32 cellular contexts compared by ENCODE assay signal in the genomic region with DNA sequence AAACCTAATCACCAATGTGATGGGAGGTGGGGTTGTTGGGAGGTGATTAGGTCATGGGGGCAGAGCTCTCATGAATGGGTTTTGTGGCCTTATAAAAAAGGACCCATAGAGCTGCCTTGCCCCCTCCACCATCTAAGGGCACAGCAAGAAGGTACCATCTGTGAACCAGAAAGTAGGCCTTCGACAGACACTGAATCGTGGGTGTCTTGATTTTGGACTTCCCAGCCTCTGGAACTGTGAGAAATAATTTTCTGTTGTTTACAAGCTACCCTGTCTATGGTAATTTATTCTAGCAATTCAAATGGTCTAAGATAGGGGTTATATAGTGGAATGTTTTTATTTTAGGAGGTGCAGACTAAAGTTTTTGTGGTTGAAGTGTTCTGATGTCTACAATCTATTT. TPM values are rescaled to one million over a fixed set of nuclear protein-coding genes. Genes with fewer than 3 reads are reported as not detected.
"Had no signal": no experiment of that assay in that cellular context is flagged by ENCODE, and none has a peak within 500 bp of the region (broad histone marks: within the 10 kb centered on the region; RNA-seq: fewer than 3 reads in every experiment).

No MANE protein-coding gene starts in this region.

- H3K4me3 ChIP-seq: stomach, suprapubic skin, testis, thoracic aorta, thyroid gland, tibial artery, tibial nerve, transverse colon, upper lobe of left lung, upper lobe of right lung, uterus, vagina had no signal

- H3K27me3 Mint-ChIP-seq: type B pancreatic cell had no signal

- H3K36me3 Mint-ChIP-seq: stimulated activated effector memory CD8-positive, alpha-beta T cell treated with anti-CD3 and anti-CD28 coated beads, Interleukin-12 subunit alpha, Interleukin-12 subunit beta, amount 100 ng/mL, for 72 hours; type B pancreatic cell had no signal

- H3K9me3 Mint-ChIP-seq: stimulated activated effector memory CD8-positive, alpha-beta T cell treated with anti-CD3 and anti-CD28 coated beads, Interleukin-12 subunit alpha, Interleukin-12 subunit beta, amount 100 ng/mL, for 72 hours; stimulated activated naive CD8-positive, alpha-beta T cell treated with anti-CD3 and anti-CD28 coated beads, Interleukin-15, amount 100 ng/mL, for 72 hours; stimulated activated naive CD8-positive, alpha-beta T cell treated with anti-CD3 and anti-CD28 coated beads, Interleukin-15, Interleukin-2, amounts not matched to agents 100 ng/mL and 50 ng/mL, for 24 hours had no signal

- H3K9me3 ChIP-seq: stomach, suprapubic skin, testis, thoracic aorta, thyroid gland, transverse colon, upper lobe of left lung, upper lobe of right lung, uterus, vagina had no signal

- H3K27ac Mint-ChIP-seq: stimulated activated effector memory CD8-positive, alpha-beta T cell treated with anti-CD3 and anti-CD28 coated beads, Interleukin-12 subunit alpha, Interleukin-12 subunit beta, amount 100 ng/mL, for 72 hours; stimulated activated memory B cell treated with anti-CD40 and anti-IgM and Interleukin-4, amounts not matched to agents 10 μg/mL and 1 μg/mL and 100 μg/mL, for 72 hours; stimulated activated naive B cell treated with anti-CD40 and anti-IgM and Interleukin-4, amounts not matched to agents 10 μg/mL and 1 μg/mL and 100 μg/mL, for 72 hours; stimulated activated naive CD8-positive, alpha-beta T cell treated with anti-CD3 and anti-CD28 coated beads, Interleukin-15, amount 100 ng/mL, for 72 hours; stimulated activated naive CD8-positive, alpha-beta T cell treated with anti-CD3 and anti-CD28 coated beads, Interleukin-15, Interleukin-2, amounts not matched to agents 100 ng/mL and 50 ng/mL, for 24 hours; type B pancreatic cell had no signal

- H3K27ac ChIP-seq: stomach, suprapubic skin, testis, thoracic aorta, thyroid gland, tibial artery, tibial nerve, transverse colon, upper lobe of left lung, upper lobe of right lung, uterus, vagina had no signal

- DNase-seq: stimulated activated CD4-positive, alpha-beta T cell treated with anti-CD3 and anti-CD28 coated beads, Interleukin-2, amount 100 ng/mL, for 48 hours; stimulated activated CD4-positive, alpha-beta T cell treated with anti-CD3 and anti-CD28 coated beads, Interleukin-4, amount 100 ng/mL, for 1 hour; stimulated activated CD4-positive, alpha-beta T cell treated with anti-CD3 and anti-CD28 coated beads, Interleukin-4, amount 100 ng/mL, for 24 hours; stimulated activated CD4-positive, alpha-beta T cell treated with anti-CD3 and anti-CD28 coated beads, Interleukin-4, amount 100 ng/mL, for 4 hours; stimulated activated CD8-positive, alpha-beta memory T cell treated with anti-CD3 and anti-CD28 coated beads, Interleukin-4, amount 100 ng/mL, for 48 hours; stimulated activated naive B cell treated with anti-CD40 and anti-IgM and Interleukin-4, amounts not matched to agents 10 μg/mL and 1 μg/mL and 100 μg/mL, for 72 hours; stimulated activated naive CD4-positive, alpha-beta T cell; stimulated activated naive CD4-positive, alpha-beta T cell treated with Interleukin-2 at 50 U/mL for 16 hours; stimulated activated naive CD8-positive, alpha-beta T cell treated with anti-CD3 and anti-CD28 coated beads, Interleukin-15, amount 100 ng/mL, for 72 hours; stimulated activated naive CD8-positive, alpha-beta T cell treated with anti-CD3 and anti-CD28 coated beads, Interleukin-15, Interleukin-2, amounts not matched to agents 100 U/mL and 50 U/mL, for 24 hours; stomach; substantia nigra; testis; thyroid gland; tibial artery; transverse colon; trophoblast cell; upper lobe of left lung; upper lobe of right lung; uterus had no signal

- H3K4me1 Mint-ChIP-seq: stimulated activated effector memory CD8-positive, alpha-beta T cell treated with anti-CD3 and anti-CD28 coated beads, Interleukin-12 subunit alpha, Interleukin-12 subunit beta, amount 100 ng/mL, for 72 hours; stimulated activated memory B cell treated with anti-CD40 and anti-IgM and Interleukin-4, amounts not matched to agents 10 μg/mL and 1 μg/mL and 100 μg/mL, for 72 hours; stimulated activated naive B cell treated with anti-CD40 and anti-IgM and Interleukin-4, amounts not matched to agents 10 μg/mL and 1 μg/mL and 100 μg/mL, for 72 hours; stimulated activated naive CD8-positive, alpha-beta T cell treated with anti-CD3 and anti-CD28 coated beads, Interleukin-15, amount 100 ng/mL, for 72 hours had no signal

- H3K36me3 ChIP-seq: stomach, suprapubic skin, thoracic aorta, thyroid gland, tibial artery, tibial nerve, transverse colon, upper lobe of left lung, upper lobe of right lung, uterus, vagina had no signal

- ATAC-seq: stimulated activated effector memory CD8-positive, alpha-beta T cell treated with anti-CD3 and anti-CD28 coated beads, Interleukin-12 subunit alpha, Interleukin-12 subunit beta, amount 100 ng/mL, for 72 hours; stimulated activated memory B cell treated with anti-CD40 and anti-IgM and Interleukin-4, amounts not matched to agents 10 μg/mL and 1 μg/mL and 100 μg/mL, for 72 hours; stimulated activated naive B cell treated with anti-CD40 and anti-IgM and Interleukin-4, amounts not matched to agents 10 μg/mL and 1 μg/mL and 100 μg/mL, for 72 hours; stimulated activated naive CD8-positive, alpha-beta T cell treated with anti-CD3 and anti-CD28 coated beads, Interleukin-15, amount 100 ng/mL, for 72 hours; stimulated activated naive CD8-positive, alpha-beta T cell treated with anti-CD3 and anti-CD28 coated beads, Interleukin-15, Interleukin-2, amounts not matched to agents 100 U/mL and 50 U/mL, for 24 hours; upper lobe of right lung had no signal

- H3K27me3 ChIP-seq: stomach, suprapubic skin, testis, thyroid gland, tibial artery, tibial nerve, upper lobe of left lung, upper lobe of right lung, uterus, vagina had no signal

- FAIRE-seq: urothelium cell line had no signal

- H3K4me1 ChIP-seq: suprapubic skin, testis, thyroid gland, tibial artery, tibial nerve, transverse colon, upper lobe of left lung, upper lobe of right lung, uterus, vagina had no signal

- H3K4me3 Mint-ChIP-seq: stimulated activated effector memory CD8-positive, alpha-beta T cell treated with anti-CD3 and anti-CD28 coated beads, Interleukin-12 subunit alpha, Interleukin-12 subunit beta, amount 100 ng/mL, for 72 hours; stimulated activated memory B cell treated with anti-CD40 and anti-IgM and Interleukin-4, amounts not matched to agents 10 μg/mL and 1 μg/mL and 100 μg/mL, for 72 hours; stimulated activated naive B cell treated with anti-CD40 and anti-IgM and Interleukin-4, amounts not matched to agents 10 μg/mL and 1 μg/mL and 100 μg/mL, for 72 hours; stimulated activated naive CD8-positive, alpha-beta T cell treated with anti-CD3 and anti-CD28 coated beads, Interleukin-15, amount 100 ng/mL, for 72 hours; stimulated activated naive CD8-positive, alpha-beta T cell treated with anti-CD3 and anti-CD28 coated beads, Interleukin-15, Interleukin-2, amounts not matched to agents 100 ng/mL and 50 ng/mL, for 24 hours; type B pancreatic cell had no signal

RNA-seq across cellular contexts. Expression of a gene that starts 7.9 kb away (rescaled TPM):
- total RNA-seq: stomach, subcutaneous adipose tissue, suprapubic skin, temporal lobe, testis, thoracic aorta, thyroid gland, tibial nerve, upper lobe of left lung, upper lobe of right lung, urinary bladder, uterus, vagina had no signal
- polyA plus RNA-seq: stomach had no signal
